ENCODE assay signal across 10 cellular contexts in the genomic region with DNA sequence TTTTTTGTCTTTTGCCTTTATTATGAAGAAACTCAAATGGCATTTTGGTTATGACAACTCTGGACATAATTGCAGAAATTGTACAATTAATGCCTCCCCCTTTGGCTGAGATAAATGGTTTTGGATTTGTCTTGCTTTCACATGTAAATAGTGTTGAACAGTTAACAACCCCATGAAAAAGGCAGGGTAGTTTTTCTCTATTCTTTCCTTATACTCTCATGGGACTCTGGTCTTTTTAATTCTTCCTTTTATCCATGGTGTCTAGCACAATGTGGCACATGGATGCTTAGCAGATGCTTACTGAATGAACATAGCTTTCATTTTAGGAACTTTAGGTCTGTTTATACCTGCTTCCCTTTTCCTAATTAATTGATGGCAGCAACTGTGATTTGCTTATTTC.
A peak's percentile ranks its signal among the peaks of the same experiment; 100 is the strongest.
DNase-seq lines count a peak whose midpoint lies in the region; ATAC-seq, FAIRE-seq and TF ChIP-seq lines count a peak whose summit lies in the region.
"Had no signal": no experiment of that assay in that cellular context is flagged by ENCODE, and none has a peak within 500 bp of the region (broad histone marks: within the 10 kb centered on the region; RNA-seq: fewer than 3 reads in every experiment).

No MANE protein-coding gene starts in this region.

- DNase-seq in heart right ventricle = no peak
- DNase-seq in left cardiac atrium = no peak
- DNase-seq in activated T-helper 1 cell treated with anti-CD3 and anti-CD28 coated beads, Interleukin-12 subunit alpha, Interleukin-12 subunit beta, Interleukin-2, Interleukin-4 antibody, amounts not matched to agents 30 ng/mL and 10 ng/mL and 1 ng/mL, durations not matched to agents 14 hours and 24 hours and 36 hours (ENCODE audit: low spot score) = no peak
- DNase-seq in mesothelial cell of epicardium (ENCODE audit: low spot score in 2 of 2, unreplicated experiment in 2 of 2) = no peak
- no peak for DNase-seq in uterus
- no peak for DNase-seq in activated naive CD4-positive, alpha-beta T cell (lab: John Stamatoyannopoulos, UW)
- no peak for DNase-seq in H54 (ENCODE audit: insufficient read length, low spot score)
- DNase-seq in cortex of kidney (lab: John Stamatoyannopoulos, UW) = no peak

- FAIRE-seq in H54 (lab: Jason Lieb, UNC) = no peak

- no peaks in the 10 kb centered on the region for H3K9me3 Mint-ChIP-seq in activated T-helper 1 cell treated with anti-CD3 and anti-CD28 coated beads, Interleukin-12 subunit alpha, Interleukin-12 subunit beta, Interleukin-2, Interleukin-4 antibody, amounts not matched to agents 30 ng/mL and 10 ng/mL and 1 ng/mL, durations not matched to agents 14 hours and 24 hours and 36 hours
- peaks cover 4% of the 10 kb centered on the region for H3K9me3 Mint-ChIP-seq in mesothelial cell of epicardium
- H3K9me3 Mint-ChIP-seq: activated CD8-positive, alpha-beta T cell treated with anti-CD3 and anti-CD28 coated beads for 36 hours had no signal

- ATAC-seq in heart right ventricle (no peak), left cardiac atrium (no peak)

- peak overlapping the region in 6 of 10 donors; percentile 7 to 40 (median 36) for H3K4me3 ChIP-seq in heart right ventricle
- no peak overlapping the region for H3K4me3 ChIP-seq in uterus

- H3K9me3 ChIP-seq in heart right ventricle (peaks cover 0 to under 1% (median 0%) of the 10 kb centered on the region in 11 donors), uterus (no peaks in the 10 kb centered on the region)

- H3K27ac ChIP-seq in heart right ventricle (peak overlapping the region in 9 of 10 donors; percentile 23 to 78 (median 51)), uterus (peak overlapping the region; percentile 35 to 79)
- H3K27ac ChIP-seq: RWPE1 had no signal

- no peak for TF ChIP-seq POLR2A in uterus (IDR thresholded peaks at IDR 0.05)
- TF ChIP-seq POLR2A in H54 (IDR thresholded peaks at IDR 0.05; ENCODE audit: low read depth, low read length) = no peak

- H3K4me1 Mint-ChIP-seq in activated T-helper 1 cell treated with anti-CD3 and anti-CD28 coated beads, Interleukin-12 subunit alpha, Interleukin-12 subunit beta, Interleukin-2, Interleukin-4 antibody, amounts not matched to agents 30 ng/mL and 10 ng/mL and 1 ng/mL, durations not matched to agents 14 hours and 24 hours and 36 hours (ENCODE audit: low read depth) = peaks cover 76% of the 10 kb centered on the region
- H3K4me1 Mint-ChIP-seq in mesothelial cell of epicardium = peaks cover 78% of the 10 kb centered on the region

- H3K27ac Mint-ChIP-seq in activated T-helper 1 cell treated with anti-CD3 and anti-CD28 coated beads, Interleukin-12 subunit alpha, Interleukin-12 subunit beta, Interleukin-2, Interleukin-4 antibody, amounts not matched to agents 30 ng/mL and 10 ng/mL and 1 ng/mL, durations not matched to agents 14 hours and 24 hours and 36 hours = peak overlapping the region; percentile 12
- H3K27ac Mint-ChIP-seq in mesothelial cell of epicardium = peak overlapping the region; percentile 96

- TF ChIP-seq CTCF in heart right ventricle (IDR thresholded peaks at IDR 0.05) = no peak
- TF ChIP-seq CTCF in mesothelial cell of epicardium (IDR thresholded peaks at IDR 0.05; ENCODE audit: unreplicated experiment) = no peak
- no peak for TF ChIP-seq CTCF in uterus (IDR thresholded peaks at IDR 0.05)

- H3K4me3 Mint-ChIP-seq in activated T-helper 1 cell treated with anti-CD3 and anti-CD28 coated beads, Interleukin-12 subunit alpha, Interleukin-12 subunit beta, Interleukin-2, Interleukin-4 antibody, amounts not matched to agents 30 ng/mL and 10 ng/mL and 1 ng/mL, durations not matched to agents 14 hours and 24 hours and 36 hours = no peak overlapping the region
- peak overlapping the region; percentile 39 for H3K4me3 Mint-ChIP-seq in mesothelial cell of epicardium

- H3K36me3 ChIP-seq in heart right ventricle = peaks cover 0 to under 1% (median 0%) of the 10 kb centered on the region in 9 donors
- H3K36me3 ChIP-seq in uterus = no peaks in the 10 kb centered on the region

- H3K27me3 ChIP-seq in heart right ventricle (no peaks in the 10 kb centered on the region), uterus (no peaks in the 10 kb centered on the region)

- intact Hi-C loops in heart right ventricle (cut with DNase I) (loop anchor here in 6 of 10 donors (5.0 to 10.0 kb wide), 4 partner anchors 35 to 82 kb away; partner anchors contain the start of gene NCOA3 (in 5 of the 6)), left cardiac atrium (cut with DNase I) (loop anchor here in 1 of 2 donors (5.0 kb wide), 1 partner anchor 75 kb away; the partner anchor contains the start of gene NCOA3), uterus (cut with DNase I; ENCODE audit: low total_unique reads) (no loop called here)
- intact Hi-C loops in activated T-helper 1 cell treated with anti-CD3 and anti-CD28 coated beads, Interleukin-12 subunit alpha, Interleukin-12 subunit beta, Interleukin-2, Interleukin-4 antibody, amounts not matched to agents 30 ng/mL and 10 ng/mL and 1 ng/mL, durations not matched to agents 14 hours and 24 hours and 36 hours (cut with micrococcal nuclease) = loop anchor here (5.0 kb wide), 1 partner anchor 35 kb away; no protein-coding TSS in a partner anchor

- peaks cover 18% of the 10 kb centered on the region for H3K36me3 Mint-ChIP-seq in activated T-helper 1 cell treated with anti-CD3 and anti-CD28 coated beads, Interleukin-12 subunit alpha, Interleukin-12 subunit beta, Interleukin-2, Interleukin-4 antibody, amounts not matched to agents 30 ng/mL and 10 ng/mL and 1 ng/mL, durations not matched to agents 14 hours and 24 hours and 36 hours (ENCODE audit: low read depth)
- peaks cover 6% of the 10 kb centered on the region for H3K36me3 Mint-ChIP-seq in mesothelial cell of epicardium

- H3K27me3 Mint-ChIP-seq in activated T-helper 1 cell treated with anti-CD3 and anti-CD28 coated beads, Interleukin-12 subunit alpha, Interleukin-12 subunit beta, Interleukin-2, Interleukin-4 antibody, amounts not matched to agents 30 ng/mL and 10 ng/mL and 1 ng/mL, durations not matched to agents 14 hours and 24 hours and 36 hours (ENCODE audit: insufficient read depth) = no peaks in the 10 kb centered on the region
- no peaks in the 10 kb centered on the region for H3K27me3 Mint-ChIP-seq in mesothelial cell of epicardium (ENCODE audit: low read depth)
- H3K27me3 Mint-ChIP-seq: activated CD8-positive, alpha-beta T cell treated with anti-CD3 and anti-CD28 coated beads for 36 hours had no signal

- peaks cover 13 to 97% (median 77%) of the 10 kb centered on the region in 9 donors for H3K4me1 ChIP-seq in heart right ventricle
- peaks cover 8% of the 10 kb centered on the region in 2 donors for H3K4me1 ChIP-seq in uterus

Comparison
In these comparisons a context has a peak if more than half of its experiments do, and no peak if none do; other contexts are left out.
1. H3K4me3 ChIP-seq: peak in heart right ventricle (6 of 10); none in uterus (0 of 2).